24 cellular contexts compared by ENCODE assay signal in the genomic region with DNA sequence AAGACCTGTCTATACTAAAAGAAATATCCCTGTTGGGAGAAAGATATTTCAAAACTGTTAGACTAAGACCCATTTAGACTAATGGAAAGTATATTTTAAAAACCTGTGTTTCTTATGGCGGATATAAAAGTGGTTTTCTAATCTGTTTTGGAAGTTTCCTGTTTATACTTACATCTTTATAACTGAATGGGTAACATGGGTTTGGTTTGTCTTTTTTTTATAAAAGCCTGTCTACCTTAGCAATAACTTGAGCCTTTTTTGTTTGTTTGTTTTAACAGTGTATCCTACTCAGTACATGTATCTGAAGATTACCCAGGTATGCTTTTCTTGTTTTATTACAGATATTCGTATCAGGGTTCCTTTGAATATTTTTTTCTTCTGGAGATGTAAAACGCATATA.
DNase-seq lines count a peak whose midpoint lies in the region; ATAC-seq, FAIRE-seq and TF ChIP-seq lines count a peak whose summit lies in the region.
"Had no signal": no experiment of that assay in that cellular context is flagged by ENCODE, and none has a peak within 500 bp of the region (broad histone marks: within the 10 kb centered on the region; RNA-seq: fewer than 3 reads in every experiment).

No MANE protein-coding gene starts in this region.

- H3K4me1 Mint-ChIP-seq in activated naive CD4-positive, alpha-beta T cell treated with anti-CD3 and anti-CD28 coated beads, Interleukin-2, amount 10 ng/mL, durations not matched to agents 7 days and 5 days = peaks cover 37% of the 10 kb centered on the region
- peaks cover 54% of the 10 kb centered on the region for H3K4me1 Mint-ChIP-seq in stimulated activated effector memory CD8-positive, alpha-beta T cell treated with anti-CD3 and anti-CD28 coated beads, Interleukin-12 subunit alpha, Interleukin-12 subunit beta, amount 100 ng/mL, for 72 hours

- peaks cover 4% of the 10 kb centered on the region for H3K9me3 Mint-ChIP-seq in activated naive CD4-positive, alpha-beta T cell treated with anti-CD3 and anti-CD28 coated beads, Interleukin-2, amount 10 ng/mL, durations not matched to agents 7 days and 5 days
- no peaks in the 10 kb centered on the region for H3K9me3 Mint-ChIP-seq in activated naive CD4-positive, alpha-beta T cell treated with anti-CD3 and anti-CD28 coated beads, Interleukin-2, amount 50 U/mL, for 72 hours
- peaks cover 3% of the 10 kb centered on the region for H3K9me3 Mint-ChIP-seq in stimulated activated effector memory CD8-positive, alpha-beta T cell treated with anti-CD3 and anti-CD28 coated beads, Interleukin-12 subunit alpha, Interleukin-12 subunit beta, amount 100 ng/mL, for 72 hours

- peaks cover 33% of the 10 kb centered on the region for H3K4me1 ChIP-seq in OCI-LY7 (ENCODE audit: insufficient read depth, low read length, poor library complexity, severe bottlenecking)
- no peaks in the 10 kb centered on the region for H3K4me1 ChIP-seq in K562 (replicated peaks in 1 of 2; ENCODE audit: control insufficient read depth in 2 of 2, insufficient read depth in 2 of 2, low read length in 2 of 2)
- H3K4me1 ChIP-seq: HAP-1 had no signal

- CTCF ChIA-PET in activated naive CD4-positive, alpha-beta T cell treated with anti-CD3 and anti-CD28 coated beads, Interleukin-2, amount 10 ng/mL, durations not matched to agents 7 days and 5 days (lab: Charles Lee) = interaction anchor here (1.5 kb wide), 1 partner anchor 309 kb away, joined by 4 read pairs; the partner anchor contains the start of gene EMB
- CTCF ChIA-PET in OCI-LY7 (lab: Charles Lee; ENCODE audit: unreplicated experiment) (no interaction called here), K562 (lab: Yijun Ruan, JAX; ENCODE audit: low intra/inter-chr PET ratio) (no interaction called here)

- no peaks in the 10 kb centered on the region for H3K27me3 Mint-ChIP-seq in activated naive CD4-positive, alpha-beta T cell treated with anti-CD3 and anti-CD28 coated beads, Interleukin-2, amount 10 ng/mL, durations not matched to agents 7 days and 5 days
- H3K27me3 Mint-ChIP-seq: progenitor cell of endocrine pancreas had no signal

- TF ChIP-seq RAD21 in K562 (CRISPR knock-in tag; conservative IDR thresholded peaks at IDR 0.05 in 1 of 2, IDR thresholded peaks at IDR 0.05 in 1 of 2) = no peak

- H4K20me1 ChIP-seq in OCI-LY7 (ENCODE audit: insufficient read depth, low read length) = no peaks in the 10 kb centered on the region
- H4K20me1 ChIP-seq in K562 (replicated peaks; ENCODE audit: control insufficient read depth, insufficient read depth, low read length) = no peaks in the 10 kb centered on the region

- H2AFZ ChIP-seq in OCI-LY7 (ENCODE audit: low read length) (no peak overlapping the region), K562 (ENCODE audit: low read depth, low read length) (no peak overlapping the region)
- H2AFZ ChIP-seq: hepatocyte had no signal

- H3K36me3 Mint-ChIP-seq in activated naive CD4-positive, alpha-beta T cell treated with anti-CD3 and anti-CD28 coated beads, Interleukin-2, amount 10 ng/mL, durations not matched to agents 7 days and 5 days = peaks cover 25% of the 10 kb centered on the region
- peaks cover 0 to 2% of the 10 kb centered on the region in 2 donors for H3K36me3 Mint-ChIP-seq in activated naive CD4-positive, alpha-beta T cell treated with anti-CD3 and anti-CD28 coated beads, Interleukin-2, amount 50 U/mL, for 72 hours
- peaks cover 13% of the 10 kb centered on the region for H3K36me3 Mint-ChIP-seq in stimulated activated effector memory CD8-positive, alpha-beta T cell treated with anti-CD3 and anti-CD28 coated beads, Interleukin-12 subunit alpha, Interleukin-12 subunit beta, amount 100 ng/mL, for 72 hours

- BruUV-seq in OCI-LY7 (replicated peaks; lab: Mats Ljungman, UMichigan) (no TSS peak), K562 (replicated peaks; lab: Mats Ljungman, UMichigan) (no TSS peak)

- DNase-seq in activated naive CD4-positive, alpha-beta T cell treated with anti-CD3 and anti-CD28 coated beads, Interleukin-2, amount 10 ng/mL, durations not matched to agents 7 days and 5 days = no peak
- no peak for DNase-seq in activated naive CD4-positive, alpha-beta T cell treated with anti-CD3 and anti-CD28 coated beads, Interleukin-2, amount 50 U/mL, for 72 hours (ENCODE audit: low spot score in 2 of 2)
- DNase-seq in OCI-LY7 (ENCODE audit: low spot score) = no peak
- no peak for DNase-seq in K562 (ENCODE audit: extremely low read depth in 1 of 4, low spot score in 3 of 4)
- no peak for DNase-seq in stimulated activated effector memory CD8-positive, alpha-beta T cell treated with anti-CD3 and anti-CD28 coated beads, Interleukin-12 subunit alpha, Interleukin-12 subunit beta, amount 100 ng/mL, for 72 hours (ENCODE audit: low spot score in 2 of 2)
- no peak for DNase-seq in ACHN
- no peak for DNase-seq in DMS79 (lab: John Stamatoyannopoulos, UW)
- DNase-seq: effector CD8-positive, alpha-beta T cell; GF-D8; left ventricle myocardium inferior; midbrain; NCI-H2171 treated with DMSO at 0.1 percent for 48 hours; NCI-H524 treated with DMSO at 0.1 percent for 48 hours; RPMI8226; stimulated activated CD4-positive, alpha-beta T cell treated with anti-CD3 and anti-CD28 coated beads, Interleukin-1b, Interleukin-23, amount 100 ng/mL, for 48 hours; T-helper 9 cell; testis had no signal

- ATAC-seq in activated naive CD4-positive, alpha-beta T cell treated with anti-CD3 and anti-CD28 coated beads, Interleukin-2, amount 50 U/mL, for 72 hours = no peak
- no peak for ATAC-seq in K562
- ATAC-seq in stimulated activated effector memory CD8-positive, alpha-beta T cell treated with anti-CD3 and anti-CD28 coated beads, Interleukin-12 subunit alpha, Interleukin-12 subunit beta, amount 100 ng/mL, for 72 hours = no peak
- ATAC-seq in HG02970 (IDR thresholded peaks at IDR 0.05; ENCODE audit: low FRiP score, unreplicated experiment) = no peak
- ATAC-seq: esophagus mucosa, SK-N-SH treated with all-trans-retinoic acid at 6 μM for 48 hours had no signal

- H3K27ac Mint-ChIP-seq in activated naive CD4-positive, alpha-beta T cell treated with anti-CD3 and anti-CD28 coated beads, Interleukin-2, amount 10 ng/mL, durations not matched to agents 7 days and 5 days = peak overlapping the region; percentile 70
- peak overlapping the region in 1 of 2 donors; percentile 70 for H3K27ac Mint-ChIP-seq in activated naive CD4-positive, alpha-beta T cell treated with anti-CD3 and anti-CD28 coated beads, Interleukin-2, amount 50 U/mL, for 72 hours
- peak overlapping the region; percentile 95 for H3K27ac Mint-ChIP-seq in stimulated activated effector memory CD8-positive, alpha-beta T cell treated with anti-CD3 and anti-CD28 coated beads, Interleukin-12 subunit alpha, Interleukin-12 subunit beta, amount 100 ng/mL, for 72 hours
- H3K27ac Mint-ChIP-seq: CD14-positive monocyte, progenitor cell of endocrine pancreas had no signal

- FAIRE-seq in K562 (lab: Jason Lieb, UNC) = peak; percentile 42

- H3K9me3 ChIP-seq in OCI-LY7 (ENCODE audit: low read length) = no peaks in the 10 kb centered on the region
- H3K9me3 ChIP-seq in K562 (replicated peaks; ENCODE audit: control insufficient read depth, insufficient read depth, low read depth, low read length) = no peaks in the 10 kb centered on the region
- H3K9me3 ChIP-seq: HAP-1, left ventricle myocardium inferior, testis had no signal

- WGBS in K562 (ENCODE audit: insufficient coverage, low coverage, missing lambda C conversion rate) = 1% methylated on average over 3 of the region's 3 CpGs

- no peaks in the 10 kb centered on the region for H3K9me2 ChIP-seq in OCI-LY7 (ENCODE audit: insufficient read depth, low read length)

- H3K4me3 Mint-ChIP-seq in activated naive CD4-positive, alpha-beta T cell treated with anti-CD3 and anti-CD28 coated beads, Interleukin-2, amount 10 ng/mL, durations not matched to agents 7 days and 5 days = no peak overlapping the region
- peak overlapping the region; percentile 44 for H3K4me3 Mint-ChIP-seq in stimulated activated effector memory CD8-positive, alpha-beta T cell treated with anti-CD3 and anti-CD28 coated beads, Interleukin-12 subunit alpha, Interleukin-12 subunit beta, amount 100 ng/mL, for 72 hours
- H3K4me3 Mint-ChIP-seq: CD14-positive monocyte had no signal

- in situ Hi-C loops in K562 (cut with MboI) (no loop called here), ACHN (cut with HindIII; ENCODE audit: low pct_ligation_motif_present, low pct_unique_long_range_greater_than_20kb, low sequenced_read_pairs) (no loop called here)

- no peaks in the 10 kb centered on the region for H3K27me3 ChIP-seq in K562 (ENCODE audit: control insufficient read depth in 2 of 2, insufficient read depth in 2 of 2, low read length in 2 of 2)
- H3K27me3 ChIP-seq: hepatocyte, testis had no signal

- no peak overlapping the region for H3K9ac ChIP-seq in K562 (ENCODE audit: insufficient read depth in 1 of 2, low read depth in 2 of 2, low read length in 2 of 2)

- H3K4me3 ChIP-seq in OCI-LY7 (ENCODE audit: low read depth, low read length, poor library complexity, severe bottlenecking) (no peak overlapping the region), K562 (no peak overlapping the region)
- H3K4me3 ChIP-seq: HAP-1, hepatocyte, left ventricle myocardium inferior, testis had no signal

- no peaks in the 10 kb centered on the region; the same call in 1 of the 2 replicates for H3K36me3 ChIP-seq in OCI-LY7 (ENCODE audit: insufficient read depth, low read length)
- no peaks in the 10 kb centered on the region for H3K36me3 ChIP-seq in K562 (ENCODE audit: control insufficient read depth, insufficient read depth, low read length)
- H3K36me3 ChIP-seq: HAP-1, left ventricle myocardium inferior had no signal

- TF ChIP-seq CTCF in OCI-LY7 (conservative IDR thresholded peaks at IDR 0.05; ENCODE audit: low read length) (no peak), K562 (IDR thresholded peaks at IDR 0.05 in 2 of 3, conservative IDR thresholded peaks at IDR 0.05 in 1 of 3; ENCODE audit: insufficient read depth in 2 of 3, low read depth in 1 of 3, low read length in 3 of 3) (no peak)

- peaks cover 23% of the 10 kb centered on the region; the same call in 1 of the 2 replicates for H3K79me2 ChIP-seq in OCI-LY7 (ENCODE audit: insufficient read depth, low read depth, low read length)
- H3K79me2 ChIP-seq in K562 (ENCODE audit: control insufficient read depth, insufficient read depth, low read length) = no peaks in the 10 kb centered on the region

- no peak for TF ChIP-seq POLR2A in K562 (conservative IDR thresholded peaks at IDR 0.05)

- intact Hi-C loops in OCI-LY7 (cut with micrococcal nuclease; ENCODE audit: unreplicated experiment) = loop anchor here (2.0 to 5.0 kb wide), 4 partner anchors 83 to 443 kb away; partner anchors contain the start of genes EMB and PARP8
- intact Hi-C loops in K562 (cut with micrococcal nuclease) = no loop called here

- no peak overlapping the region for H3K27ac ChIP-seq in OCI-LY7 (ENCODE audit: low read depth, low read length, poor library complexity, severe bottlenecking)
- no peak overlapping the region for H3K27ac ChIP-seq in K562 (ENCODE audit: extremely low read depth, low read depth, low read length)
- H3K27ac ChIP-seq: hepatocyte, left ventricle myocardium inferior, testis had no signal

- H3K4me2 ChIP-seq in OCI-LY7 (ENCODE audit: low read length) (peak overlapping the region; percentile 27), K562 (ENCODE audit: insufficient read depth, low read length) (no peak overlapping the region)
- H3K4me2 ChIP-seq: hepatocyte had no signal

- TF ChIP-seq EP300 in K562 (IDR thresholded peaks at IDR 0.05; ENCODE audit: low read length) = no peak

- H3K9me1 ChIP-seq in K562 (ENCODE audit: control insufficient read depth, insufficient read depth, low read length) = no peaks in the 10 kb centered on the region

- POLR2A ChIA-PET in OCI-LY7 (lab: Charles Lee) (no interaction called here), K562 (lab: Yijun Ruan, JAX) (no interaction called here)
